In genomic region chr9:135091545-135091944, GRCh38 we compare ENCODE assay signal across 2 cellular contexts.
TF ChIP-seq lines count a peak whose summit lies in the region.

No MANE protein-coding gene starts in this region.

TF ChIP-seq in HepG2, 621 proteins besides CTCF, POLR2A, EP300 and RAD21:
- TF ChIP-seq IKZF1 (IDR thresholded peaks at IDR 0.05) (0 out of 2 replicates have a peak, but pooled peaks have one; percentile 36), FOXA1 (IDR thresholded peaks at IDR 0.05) (0 out of 2 replicates have a peak, but pooled peaks have one; percentile 9), FOXA1 (CRISPR knock-in tag; IDR thresholded peaks at IDR 0.05) (no peak), CREB1 (IDR thresholded peaks at IDR 0.05) (peak; percentile 59; the same call in 1 of the 2 replicates), CREB1 (CRISPR knock-in tag; IDR thresholded peaks at IDR 0.05) (no peak), YEATS4 (CRISPR knock-in tag; IDR thresholded peaks at IDR 0.05; ENCODE audit: borderline replicate concordance) (no peak)
TF ChIP-seq in HepG2: peak in this region for 3.

TF ChIP-seq in GM12878, 131 proteins besides CTCF, POLR2A, EP300 and RAD21:
- TF ChIP-seq BHLHE40 (IDR thresholded peaks at IDR 0.05; ENCODE audit: borderline replicate concordance in 1 of 2, low read depth in 2 of 2, low read length in 1 of 2): no peak
- peak; percentile 56; the same call in 1 of the 2 replicates for TF ChIP-seq NFIC (IDR thresholded peaks at IDR 0.05; ENCODE audit: low read depth, low read length)
- TF ChIP-seq NR2C2 (IDR thresholded peaks at IDR 0.05; ENCODE audit: borderline replicate concordance, control insufficient read depth, insufficient read length, low read depth): peak; percentile 1
- peak; percentile 88 for TF ChIP-seq BCL3 (IDR thresholded peaks at IDR 0.05; ENCODE audit: borderline replicate concordance, insufficient read depth, low read depth, low read length, poor library complexity, severe bottlenecking)
